In genomic region chr3:143849854-143850549, GRCh38 we compare ENCODE assay signal across 9 cellular contexts. TPM values are rescaled to one million over a fixed set of nuclear protein-coding genes. Genes with fewer than 3 reads are reported as not detected.
A peak's percentile ranks its signal among the peaks of the same experiment; 100 is the strongest.
DNase-seq lines count a peak whose midpoint lies in the region; ATAC-seq and TF ChIP-seq lines count a peak whose summit lies in the region.
"Had no signal": no experiment of that assay in that cellular context is flagged by ENCODE, and none has a peak within 500 bp of the region (broad histone marks: within the 10 kb centered on the region; RNA-seq: fewer than 3 reads in every experiment).

No MANE protein-coding gene starts in this region.

- peak; percentile 68 for DNase-seq in GM12865 (ENCODE audit: low read depth)
- peak; percentile 20 for DNase-seq in SIG-M5 treated with dmso at 0.1 percent for 504 hours (lab: John Stamatoyannopoulos, UW; ENCODE audit: unreplicated experiment)
- no peak for DNase-seq in left lung
- no peak for DNase-seq in DMS79 (lab: John Stamatoyannopoulos, UW)
- no peak for DNase-seq in 8988T
- DNase-seq in stimulated activated CD4-positive, alpha-beta T cell treated with anti-CD3 and anti-CD28 coated beads, Interleukin-1b, Interleukin-23, amount 100 ng/mL, for 48 hours = no peak
- DNase-seq in hippocampal formation (lab: John Stamatoyannopoulos, UW) = no peak

- no peaks in the 10 kb centered on the region for H3K36me3 ChIP-seq in left lung
- H3K36me3 ChIP-seq: tibial nerve had no signal

- H3K9me3 ChIP-seq in left lung = no peaks in the 10 kb centered on the region
- H3K9me3 ChIP-seq: tibial nerve had no signal

- intact Hi-C loops in left lung (cut with DNase I) = no loop called here

- H3K4me1 ChIP-seq in left lung = peaks cover 3 to 33% of the 10 kb centered on the region in 2 donors

- no peaks in the 10 kb centered on the region for H3K27me3 ChIP-seq in left lung
- H3K27me3 ChIP-seq: tibial nerve had no signal

- TF ChIP-seq CTCF in GM12865 (IDR thresholded peaks at IDR 0.05; ENCODE audit: insufficient read depth, low read depth, low read length, missing control alignments) = no peak
- no peak for TF ChIP-seq CTCF in left lung (IDR thresholded peaks at IDR 0.05)

- ATAC-seq in HG02588 (IDR thresholded peaks at IDR 0.05; ENCODE audit: unreplicated experiment) (peak; percentile 37), left lung (peak; percentile 37)

- H3K27ac ChIP-seq in left lung = peak overlapping the region in 1 of 2 donors; percentile 42
- H3K27ac ChIP-seq: tibial nerve had no signal

- H3K4me3 ChIP-seq in GM12865 (ENCODE audit: low read depth, low read length) (no peak overlapping the region; the same call in 1 of the 2 replicates), left lung (no peak overlapping the region)
- H3K4me3 ChIP-seq: tibial nerve had no signal

RNA-seq across cellular contexts. Expression of gene SLC9A9, which starts 1.7 kb away (rescaled TPM):
- 10 to 100 TPM; 15.7 to 17.9 TPM for total RNA-seq in left lung

Comparison
In these comparisons a context has a peak if more than half of its experiments do, and no peak if none do; other contexts are left out.
1. DNase-seq: peak in GM12865 (single experiment) and SIG-M5 treated with dmso at 0.1 percent for 504 hours (single experiment); none in left lung (0 of 2), DMS79 (single experiment), 8988T (single experiment), stimulated activated CD4-positive, alpha-beta T cell treated with anti-CD3 and anti-CD28 coated beads, Interleukin-1b, Interleukin-23, amount 100 ng/mL, for 48 hours (single experiment) and hippocampal formation (0 of 2).